In genomic region chrX:41066391-41066790, GRCh38 we compare ENCODE assay signal across 20 cellular contexts.
"Had no signal": no experiment of that assay in that cellular context is flagged by ENCODE, and none has a peak within 500 bp of the region (broad histone marks: within the 10 kb centered on the region; RNA-seq: fewer than 3 reads in every experiment).

No MANE protein-coding gene starts in this region.

- ATAC-seq: left lobe of liver; left ventricle myocardium superior; lower lobe of right lung; naive thymus-derived CD4-positive, alpha-beta T cell; stimulated activated memory B cell treated with anti-CD40 and anti-IgM and Interleukin-4, amounts not matched to agents 10 μg/mL and 1 μg/mL and 100 μg/mL, for 72 hours; stimulated activated naive CD8-positive, alpha-beta T cell treated with anti-CD3 and anti-CD28 coated beads, Interleukin-15, amount 100 ng/mL, for 72 hours had no signal

- H3K9me3 ChIP-seq: lower lobe of right lung, ovary, right atrium auricular region, right lobe of liver, tibial nerve, uterus had no signal

- H3K27me3 ChIP-seq: ovary, right atrium auricular region, right lobe of liver, uterus had no signal

- DNase-seq: islet precursor cell; left ventricle myocardium superior; lower lobe of right lung; mesendoderm; naive thymus-derived CD4-positive, alpha-beta T cell; ovary; right lobe of liver; stimulated activated CD4-positive, alpha-beta T cell treated with anti-CD3 and anti-CD28 coated beads, Interleukin-1b, Interleukin-23, amount 100 ng/mL, for 48 hours; stimulated activated CD4-positive, alpha-beta T cell treated with anti-CD3 and anti-CD28 coated beads, Interleukin-2, amount 100 ng/mL, for 48 hours; stimulated activated CD4-positive, alpha-beta T cell treated with anti-CD3 and anti-CD28 coated beads, Interleukin-4, amount 100 ng/mL, for 4 hours; stimulated activated CD8-positive, alpha-beta memory T cell treated with anti-CD3 and anti-CD28 coated beads, Interleukin-4, amount 100 ng/mL, for 48 hours; stimulated activated naive CD4-positive, alpha-beta T cell treated with Interleukin-2 at 50 U/mL for 16 hours; stimulated activated naive CD8-positive, alpha-beta T cell treated with anti-CD3 and anti-CD28 coated beads, Interleukin-15, amount 100 ng/mL, for 72 hours; substantia nigra; uterus had no signal

- H3K4me3 ChIP-seq: lower lobe of right lung, ovary, right atrium auricular region, right lobe of liver, smooth muscle cell, tibial nerve, uterus had no signal

- H3K4me1 ChIP-seq: lower lobe of right lung, right atrium auricular region, right lobe of liver, tibial nerve, uterus had no signal

- H3K36me3 ChIP-seq: lower lobe of right lung, ovary, right atrium auricular region, right lobe of liver, tibial nerve, uterus had no signal
